Comparison of ENCODE assay signal across 26 cellular contexts in the genomic region with DNA sequence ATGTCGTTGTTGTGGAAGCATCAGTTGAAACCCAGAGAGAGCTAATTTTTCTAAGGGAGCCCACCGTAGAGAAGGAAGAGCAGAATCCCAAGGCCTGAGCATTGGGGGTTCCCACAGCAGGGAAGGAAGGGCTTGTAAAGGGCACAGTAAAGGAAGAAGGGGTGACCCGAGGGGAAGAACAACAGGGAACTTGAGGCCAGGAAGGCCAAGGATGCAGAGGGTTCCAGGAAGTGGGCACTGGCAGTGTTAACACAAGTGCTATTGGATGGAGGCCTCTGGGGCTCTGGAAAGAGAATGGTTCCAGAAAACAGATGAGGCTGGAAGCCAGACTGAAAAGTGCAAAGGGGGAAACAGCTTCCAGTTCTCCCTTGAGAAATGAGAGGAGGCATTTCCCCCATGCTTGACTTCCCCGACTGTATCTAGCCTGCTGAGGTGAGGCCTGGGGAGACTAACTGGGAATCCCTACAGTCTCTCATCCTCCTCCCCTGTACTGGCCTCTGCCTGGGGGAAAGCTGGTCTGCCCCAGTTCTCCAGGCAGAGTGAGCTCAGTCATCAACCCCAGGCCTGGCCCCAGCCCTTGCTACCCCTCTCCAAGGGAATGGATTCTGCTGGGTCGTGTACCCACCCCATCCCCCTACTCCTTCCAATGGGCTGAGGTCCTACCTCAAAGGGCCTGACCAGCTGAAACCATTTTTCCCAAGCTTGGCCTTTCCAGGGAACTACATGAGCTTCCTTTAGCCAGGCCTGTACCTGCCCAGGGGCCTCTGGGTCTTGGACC. TPM values are rescaled to one million over a fixed set of nuclear protein-coding genes. Genes with fewer than 3 reads are reported as not detected.
A peak's percentile ranks its signal among the peaks of the same experiment; 100 is the strongest.
DNase-seq lines count a peak whose midpoint lies in the region; ATAC-seq, FAIRE-seq and TF ChIP-seq lines count a peak whose summit lies in the region.
"Had no signal": no experiment of that assay in that cellular context is flagged by ENCODE, and none has a peak within 500 bp of the region (broad histone marks: within the 10 kb centered on the region; RNA-seq: fewer than 3 reads in every experiment).

No MANE protein-coding gene starts in this region.

- TF ChIP-seq CTCF in natural killer cell (IDR thresholded peaks at IDR 0.05) (no peak), chondrocyte (IDR thresholded peaks at IDR 0.05) (no peak), neural progenitor cell (IDR thresholded peaks at IDR 0.05) (no peak), vagina (IDR thresholded peaks at IDR 0.05) (no peak)

- no peak overlapping the region for H3K4me3 Mint-ChIP-seq in natural killer cell treated with Interleukin-12 subunit alpha and Interleukin-12 subunit beta and Interleukin-15 and Interleukin-18, amount 100 ng/mL, for 72 hours
- H3K4me3 Mint-ChIP-seq in natural killer cell = no peak overlapping the region
- no peak overlapping the region for H3K4me3 Mint-ChIP-seq in chondrocyte (ENCODE audit: unreplicated experiment)
- no peak overlapping the region for H3K4me3 Mint-ChIP-seq in neural progenitor cell
- H3K4me3 Mint-ChIP-seq: activated naive CD8-positive, alpha-beta T cell; brain; GM23338 had no signal

- no peak for FAIRE-seq in H54 (lab: Jason Lieb, UNC)

- H3K4me2 ChIP-seq in neural progenitor cell = no peak overlapping the region
- H3K4me2 ChIP-seq: GM23338 had no signal

- no peaks in the 10 kb centered on the region for H3K79me2 ChIP-seq in neural progenitor cell (ENCODE audit: low read depth)

- H3K9ac ChIP-seq in neural progenitor cell = no peak overlapping the region

- no peaks in the 10 kb centered on the region for H3K27me3 ChIP-seq in neural progenitor cell
- H3K27me3 ChIP-seq in vagina = no peaks in the 10 kb centered on the region
- H3K27me3 ChIP-seq: foreskin keratinocyte, tibial nerve had no signal

- H3K4me3 ChIP-seq in neural progenitor cell (no peak overlapping the region), vagina (no peak overlapping the region)
- H3K4me3 ChIP-seq: GM23338, tibial nerve had no signal

- intact Hi-C loops in natural killer cell (cut with micrococcal nuclease) (no loop called here), vagina (cut with DNase I) (no loop called here)

- no peak for DNase-seq in natural killer cell treated with Interleukin-12 subunit alpha and Interleukin-12 subunit beta and Interleukin-15 and Interleukin-18, amount 100 ng/mL, for 72 hours (ENCODE audit: low spot score)
- DNase-seq in natural killer cell = no peak
- DNase-seq in chondrocyte (ENCODE audit: low spot score) = no peak
- no peak for DNase-seq in neural progenitor cell (ENCODE audit: low spot score)
- DNase-seq in vagina (ENCODE audit: extremely low spot score in 2 of 2) = no peak
- DNase-seq in SW480 (ENCODE audit: low spot score) = no peak
- no peak for DNase-seq in stimulated activated naive CD4-positive, alpha-beta T cell treated with Interleukin-2 at 50 U/mL for 16 hours (lab: John Stamatoyannopoulos, UW)
- DNase-seq in H54 (ENCODE audit: insufficient read length, low spot score) = no peak
- DNase-seq: activated T-cell treated with anti-CD3 and anti-CD28 coated beads, Interleukin-2, amount 50 U/mL, for 48 hours; AML-193; EL; foreskin keratinocyte; hypothalamus; islet precursor cell; Karpas-422; midbrain; NCI-H1092; NCI-H2081; NCI-H510A; stimulated activated CD4-positive, alpha-beta T cell treated with anti-CD3 and anti-CD28 coated beads, Interleukin-15, amount 100 ng/mL, for 24 hours; T-helper 1 cell had no signal

- peaks cover 0 to 5% of the 10 kb centered on the region in 2 donors for H3K27me3 Mint-ChIP-seq in natural killer cell treated with Interleukin-12 subunit alpha and Interleukin-12 subunit beta and Interleukin-15 and Interleukin-18, amount 100 ng/mL, for 72 hours
- no peaks in the 10 kb centered on the region for H3K27me3 Mint-ChIP-seq in natural killer cell (ENCODE audit: low read depth in 2 of 2)
- H3K27me3 Mint-ChIP-seq in chondrocyte (ENCODE audit: low read depth) = no peaks in the 10 kb centered on the region
- H3K27me3 Mint-ChIP-seq in neural progenitor cell (ENCODE audit: insufficient read depth, low read depth) = peaks cover 5% of the 10 kb centered on the region
- H3K27me3 Mint-ChIP-seq: activated naive CD8-positive, alpha-beta T cell had no signal

- H3K27ac ChIP-seq in neural progenitor cell (no peak overlapping the region), vagina (peak overlapping the region; percentile 15)
- H3K27ac ChIP-seq: epithelial cell of prostate, foreskin keratinocyte had no signal

- no peaks in the 10 kb centered on the region for H3K36me3 Mint-ChIP-seq in natural killer cell treated with Interleukin-12 subunit alpha and Interleukin-12 subunit beta and Interleukin-15 and Interleukin-18, amount 100 ng/mL, for 72 hours
- no peaks in the 10 kb centered on the region for H3K36me3 Mint-ChIP-seq in natural killer cell
- H3K36me3 Mint-ChIP-seq in chondrocyte (ENCODE audit: low read depth) = no peaks in the 10 kb centered on the region
- no peaks in the 10 kb centered on the region for H3K36me3 Mint-ChIP-seq in neural progenitor cell
- H3K36me3 Mint-ChIP-seq: activated naive CD8-positive, alpha-beta T cell; brain had no signal

- peak; percentile 26 to 34 for ATAC-seq in natural killer cell treated with Interleukin-12 subunit alpha and Interleukin-12 subunit beta and Interleukin-15 and Interleukin-18, amount 100 ng/mL, for 72 hours
- ATAC-seq in natural killer cell = no peak
- ATAC-seq: foreskin keratinocyte, GM23338 had no signal

- peak overlapping the region in 1 of 2 donors; percentile 26 for H3K27ac Mint-ChIP-seq in natural killer cell treated with Interleukin-12 subunit alpha and Interleukin-12 subunit beta and Interleukin-15 and Interleukin-18, amount 100 ng/mL, for 72 hours
- H3K27ac Mint-ChIP-seq in natural killer cell (no peak overlapping the region), chondrocyte (ENCODE audit: unreplicated experiment) (peak overlapping the region; percentile 12), neural progenitor cell (peak overlapping the region; percentile 50)
- H3K27ac Mint-ChIP-seq: activated naive CD8-positive, alpha-beta T cell; GM23338 had no signal

- H3K9me3 ChIP-seq in neural progenitor cell (ENCODE audit: low read depth) (no peaks in the 10 kb centered on the region), vagina (no peaks in the 10 kb centered on the region)
- H3K9me3 ChIP-seq: tibial nerve had no signal

- H3F3A ChIP-seq in neural progenitor cell (ENCODE audit: low read depth) = peaks cover 22% of the 10 kb centered on the region

- H3K4me1 Mint-ChIP-seq in natural killer cell treated with Interleukin-12 subunit alpha and Interleukin-12 subunit beta and Interleukin-15 and Interleukin-18, amount 100 ng/mL, for 72 hours (ENCODE audit: low read depth in 2 of 2) = peaks cover 15 to 18% of the 10 kb centered on the region in 2 donors
- H3K4me1 Mint-ChIP-seq in natural killer cell (peaks cover 0 to 8% of the 10 kb centered on the region in 2 donors), chondrocyte (ENCODE audit: low read depth) (peaks cover 35% of the 10 kb centered on the region), neural progenitor cell (peaks cover 35% of the 10 kb centered on the region)

- no peaks in the 10 kb centered on the region for H4K20me1 ChIP-seq in neural progenitor cell (ENCODE audit: low read depth)

- H3K36me3 ChIP-seq in neural progenitor cell (no peaks in the 10 kb centered on the region), vagina (no peaks in the 10 kb centered on the region)
- H3K36me3 ChIP-seq: tibial nerve had no signal

- no peaks in the 10 kb centered on the region for H3K9me3 Mint-ChIP-seq in natural killer cell treated with Interleukin-12 subunit alpha and Interleukin-12 subunit beta and Interleukin-15 and Interleukin-18, amount 100 ng/mL, for 72 hours
- H3K9me3 Mint-ChIP-seq in natural killer cell (no peaks in the 10 kb centered on the region), chondrocyte (ENCODE audit: low read depth) (no peaks in the 10 kb centered on the region), neural progenitor cell (no peaks in the 10 kb centered on the region)
- H3K9me3 Mint-ChIP-seq: brain, GM23338 had no signal

- peaks cover 22% of the 10 kb centered on the region for H3K4me1 ChIP-seq in neural progenitor cell
- peaks cover 31% of the 10 kb centered on the region for H3K4me1 ChIP-seq in vagina

- TF ChIP-seq POLR2A in vagina (IDR thresholded peaks at IDR 0.05) (no peak), H54 (IDR thresholded peaks at IDR 0.05; ENCODE audit: low read depth, low read length) (no peak)

- H2AFZ ChIP-seq in neural progenitor cell (replicated peaks) = peak overlapping the region; percentile 10
- H2AFZ ChIP-seq: GM23338 had no signal

RNA-seq across cellular contexts. Expression of a gene that starts 43.2 kb away (rescaled TPM):
- total RNA-seq in natural killer cell treated with Interleukin-12 subunit alpha and Interleukin-12 subunit beta and Interleukin-15 and Interleukin-18, amount 100 ng/mL, for 72 hours = 10 to 100 TPM; 58.3 to 77.6 TPM
- total RNA-seq in natural killer cell (10 to 100 TPM; 21.5 to 28.5 (median 27.3) TPM), chondrocyte (59.9 to 64.9 TPM (median 62.1 TPM) in 3 replicates), neural progenitor cell (ENCODE audit: low replicate concordance) (78.9 and 147 TPM in 2 replicates), vagina (87.7 TPM)

Comparison
In these comparisons a context has a peak if more than half of its experiments do, and no peak if none do; other contexts are left out.
1. ATAC-seq: peak in natural killer cell treated with Interleukin-12 subunit alpha and Interleukin-12 subunit beta and Interleukin-15 and Interleukin-18, amount 100 ng/mL, for 72 hours (2 of 2); none in natural killer cell (0 of 3).
2. H3K27ac Mint-ChIP-seq: peak in chondrocyte (single experiment) and neural progenitor cell (single experiment); none in natural killer cell (0 of 2).